ENCODE assay signal across 23 cellular contexts in genomic region chr1:229940689-229941088, GRCh38.
DNase-seq lines count a peak whose midpoint lies in the region; ATAC-seq, FAIRE-seq and TF ChIP-seq lines count a peak whose summit lies in the region.
"Had no signal": no experiment of that assay in that cellular context is flagged by ENCODE, and none has a peak within 500 bp of the region (broad histone marks: within the 10 kb centered on the region; RNA-seq: fewer than 3 reads in every experiment).

No MANE protein-coding gene starts in this region.

- TF ChIP-seq POLR2A in lower leg skin (IDR thresholded peaks at IDR 0.05) (no peak), HepG2 (IDR thresholded peaks at IDR 0.05; ENCODE audit: insufficient read depth in 1 of 2, low read depth in 2 of 2, low read length in 2 of 2) (no peak)

- CTCF ChIA-PET in HepG2 (lab: Yijun Ruan, JAX; ENCODE audit: low intra/inter-chr PET ratio, low total read pairs), result no interaction called here

- TF ChIP-seq CTCF in brain microvascular endothelial cell (IDR thresholded peaks at IDR 0.05; ENCODE audit: low read depth, low read length, missing control alignments) (no peak), osteocyte (IDR thresholded peaks at IDR 0.05) (no peak), lower leg skin (IDR thresholded peaks at IDR 0.05) (no peak), HepG2 (CRISPR knock-in tag; IDR thresholded peaks at IDR 0.05) (no peak)

- no peak overlapping the region for H3K9ac ChIP-seq in HepG2 (ENCODE audit: insufficient read depth, low read depth, low read length)

- WGBS in lower leg skin, 2 donors, result 51 to 53% methylated on average over 5 of the region's 5 CpGs
- WGBS in HepG2 (ENCODE audit: low lambda C conversion rate), result 15% methylated on average over 5 of the region's 5 CpGs

- H3K36me3 ChIP-seq in brain microvascular endothelial cell (replicated peaks) (no peaks in the 10 kb centered on the region), HepG2 (replicated peaks in 1 of 2; ENCODE audit: control insufficient read depth in 1 of 2, insufficient read depth in 2 of 2, low read length in 2 of 2) (no peaks in the 10 kb centered on the region)
- H3K36me3 ChIP-seq: right atrium auricular region, upper lobe of left lung had no signal

- H3K27ac ChIP-seq in brain microvascular endothelial cell (no peak overlapping the region), HepG2 (ENCODE audit: extremely low read length, insufficient read depth, low read length) (no peak overlapping the region)
- H3K27ac ChIP-seq: right atrium auricular region, upper lobe of left lung had no signal

- H3K4me2 ChIP-seq in HepG2 (ENCODE audit: low read depth, low read length), result no peak overlapping the region

- H3K4me1 ChIP-seq in HepG2 (ENCODE audit: insufficient read depth, low read length), result no peaks in the 10 kb centered on the region
- H3K4me1 ChIP-seq: right atrium auricular region, upper lobe of left lung had no signal

- H3K4me3 Mint-ChIP-seq in osteocyte (ENCODE audit: unreplicated experiment), result no peak overlapping the region
- H3K4me3 Mint-ChIP-seq: activated CD8-positive, alpha-beta T cell treated with anti-CD3 and anti-CD28 coated beads, Interleukin-2, amount 10 ng/mL, durations not matched to agents 7 days and 5 days had no signal

- no peak overlapping the region for H3K4me3 ChIP-seq in brain microvascular endothelial cell (ENCODE audit: low read depth, low read length)
- H3K4me3 ChIP-seq in lower leg skin (ENCODE audit: low read depth, poor library complexity, severe bottlenecking), result no peak overlapping the region
- no peak overlapping the region for H3K4me3 ChIP-seq in HepG2 (replicated peaks in 1 of 3; ENCODE audit: insufficient read depth in 1 of 3, low read depth in 2 of 3, low read length in 3 of 3)
- H3K4me3 ChIP-seq: right atrium auricular region, upper lobe of left lung had no signal

- peaks cover 34% of the 10 kb centered on the region for H3K4me1 Mint-ChIP-seq in osteocyte (ENCODE audit: unreplicated experiment)
- H3K4me1 Mint-ChIP-seq: naive B cell had no signal

- no TSS peak for BruUV-seq in HepG2 (replicated peaks; lab: Mats Ljungman, UMichigan)

- H3K27ac Mint-ChIP-seq in osteocyte (ENCODE audit: unreplicated experiment), result peak overlapping the region; percentile 65
- H3K27ac Mint-ChIP-seq: activated CD8-positive, alpha-beta T cell treated with anti-CD3 and anti-CD28 coated beads, Interleukin-2, amount 10 ng/mL, durations not matched to agents 7 days and 5 days; naive B cell had no signal

- in situ Hi-C loops in brain microvascular endothelial cell (cut with HindIII; ENCODE audit: low pct_ligation_motif_present, low sequenced_read_pairs), result no loop called here
- in situ Hi-C loops in HepG2 (cut with HindIII; ENCODE audit: extremely low pct_ligation_motif_present, low pct_unique_long_range_greater_than_20kb), result no loop called here

- H2AFZ ChIP-seq in HepG2 (ENCODE audit: low read length), result no peak overlapping the region

- peaks cover 6% of the 10 kb centered on the region for H3K27me3 Mint-ChIP-seq in osteocyte (ENCODE audit: unreplicated experiment)

- DNase-seq in Daoy (ENCODE audit: low read depth) (peak; percentile 75), M059J (ENCODE audit: low read depth) (peak; percentile 66), brain microvascular endothelial cell (peak; percentile 45), osteocyte (ENCODE audit: extremely low spot score, unreplicated experiment) (no peak), lower leg skin (ENCODE audit: low spot score in 2 of 2) (no peak), Right ventricle myocardium superior (no peak), HepG2 (ENCODE audit: low spot score) (no peak)
- DNase-seq: activated CD4-positive, alpha-beta T cell treated with anti-CD3 and anti-CD28 coated beads for 1 hour; activated CD8-positive, alpha-beta T cell treated with anti-CD3 and anti-CD28 coated beads, Interleukin-2, amount 10 ng/mL, durations not matched to agents 7 days and 5 days; activated naive CD4-positive, alpha-beta T cell; anterior cingulate cortex; effector memory CD4-positive, alpha-beta T cell; kidney; naive B cell; NCI-H1092 treated with DMSO at 0.1 percent for 48 hours; NCI-H2029; SHP77 treated with DMSO at 0.1 percent for 48 hours; stimulated activated CD4-positive, alpha-beta T cell treated with anti-CD3 and anti-CD28 coated beads, Interleukin-15, amount 100 ng/mL, for 24 hours; upper lobe of left lung had no signal

- ATAC-seq in Right ventricle myocardium superior (ENCODE audit: poor library complexity) (no peak), HepG2 (no peak), GM18870 (IDR thresholded peaks at IDR 0.05; ENCODE audit: unreplicated experiment) (no peak)
- ATAC-seq: activated CD8-positive, alpha-beta T cell treated with anti-CD3 and anti-CD28 coated beads, Interleukin-2, amount 10 ng/mL, durations not matched to agents 7 days and 5 days; esophagus mucosa had no signal

- TF ChIP-seq RAD21 in HepG2 (CRISPR knock-in tag; IDR thresholded peaks at IDR 0.05), result no peak

- intact Hi-C loops in lower leg skin (cut with DNase I; ENCODE audit: low total_unique reads) (no loop called here), Right ventricle myocardium superior (cut with DNase I) (no loop called here), HepG2 (cut with micrococcal nuclease; ENCODE audit: unreplicated experiment) (no loop called here)

- H3K9me3 ChIP-seq in HepG2 (ENCODE audit: low read length), result no peaks in the 10 kb centered on the region
- H3K9me3 ChIP-seq: right atrium auricular region, upper lobe of left lung had no signal

- H3K36me3 Mint-ChIP-seq in osteocyte (ENCODE audit: unreplicated experiment), result no peaks in the 10 kb centered on the region
- H3K36me3 Mint-ChIP-seq: naive B cell had no signal

- no peak for TF ChIP-seq EP300 in HepG2 (IDR thresholded peaks at IDR 0.05; ENCODE audit: low read depth in 2 of 2, low read length in 2 of 2)
- TF ChIP-seq EP300 in HepG2 (CRISPR knock-in tag; IDR thresholded peaks at IDR 0.05; ENCODE audit: borderline replicate concordance), result no peak

- no peak for FAIRE-seq in HepG2 (lab: Jason Lieb, UNC)
- FAIRE-seq: frontal cortex, kidney had no signal

- POLR2A ChIA-PET in HepG2 (lab: Yijun Ruan, JAX), result no interaction called here

- no peaks in the 10 kb centered on the region for H3K9me3 Mint-ChIP-seq in osteocyte (ENCODE audit: unreplicated experiment)

- no peaks in the 10 kb centered on the region for H3K79me2 ChIP-seq in HepG2 (ENCODE audit: insufficient read depth, low read length)

- no peaks in the 10 kb centered on the region for H4K20me1 ChIP-seq in HepG2 (ENCODE audit: insufficient read depth, low read length)

- no peaks in the 10 kb centered on the region for H3K27me3 ChIP-seq in brain microvascular endothelial cell (replicated peaks)
- peaks cover 0 to 32% of the 10 kb centered on the region in 2 experiments; a peak in 3 of 5 replicates for H3K27me3 ChIP-seq in HepG2 (ENCODE audit: control insufficient read depth in 1 of 2, insufficient read depth in 2 of 2, low read length in 2 of 2)
- H3K27me3 ChIP-seq: right atrium auricular region, upper lobe of left lung had no signal

TF ChIP-seq in HepG2, 621 proteins besides CTCF, POLR2A, EP300 and RAD21:
- TF ChIP-seq ZFP90 (CRISPR knock-in tag; IDR thresholded peaks at IDR 0.05; ENCODE audit: borderline replicate concordance) (no peak), SMARCE1 (IDR thresholded peaks at IDR 0.05; ENCODE audit: borderline replicate concordance) (no peak), PHF21A (CRISPR knock-in tag; IDR thresholded peaks at IDR 0.05) (no peak), ZNF24 (IDR thresholded peaks at IDR 0.05) (no peak), ZNF274 (CRISPR knock-in tag; IDR thresholded peaks at IDR 0.05) (no peak)

Comparison
In these comparisons a context has a peak if more than half of its experiments do, and no peak if none do; other contexts are left out.
1. DNase-seq: peak in Daoy (single experiment), M059J (single experiment) and brain microvascular endothelial cell (single experiment); none in osteocyte (single experiment), lower leg skin (0 of 2), Right ventricle myocardium superior (single experiment) and HepG2 (single experiment).